1 cellular context compared by ENCODE assay signal in genomic region chr7:115232041-115232440, GRCh38.
TF ChIP-seq lines count a peak whose summit lies in the region.

No MANE protein-coding gene starts in this region.

TF ChIP-seq in IMR-90, 13 proteins besides CTCF, POLR2A, EP300 and RAD21:
- TF ChIP-seq FOS (IDR thresholded peaks at IDR 0.05; ENCODE audit: low read depth, low read length) = no peak
- no peak for TF ChIP-seq MAFK (IDR thresholded peaks at IDR 0.05; ENCODE audit: low read depth, low read length)
- no peak for TF ChIP-seq MAZ (IDR thresholded peaks at IDR 0.05; ENCODE audit: borderline replicate concordance, low read depth, low read length)
- no peak for TF ChIP-seq NFE2L2 (IDR thresholded peaks at IDR 0.05; ENCODE audit: low read depth, low read length)
TF ChIP-seq in IMR-90: peak in this region for 0.
